ENCODE assay signal across 30 cellular contexts in genomic region chr1:65963161-65963888, GRCh38.
DNase-seq lines count a peak whose midpoint lies in the region; ATAC-seq, FAIRE-seq and TF ChIP-seq lines count a peak whose summit lies in the region.
"Had no signal": no experiment of that assay in that cellular context is flagged by ENCODE, and none has a peak within 500 bp of the region (broad histone marks: within the 10 kb centered on the region; RNA-seq: fewer than 3 reads in every experiment).

No MANE protein-coding gene starts in this region.

- H3K4me3 Mint-ChIP-seq in MCF 10A (ENCODE audit: unreplicated experiment), result no peak overlapping the region
- H3K4me3 Mint-ChIP-seq: activated CD4-positive, alpha-beta memory T cell treated with anti-CD3 and anti-CD28 coated beads for 36 hours; activated naive CD8-positive, alpha-beta T cell treated with anti-CD3 and anti-CD28 coated beads, Interleukin-2, amount 10 ng/mL, durations not matched to agents 7 days and 5 days had no signal

- no peaks in the 10 kb centered on the region for H3K9me3 ChIP-seq in breast epithelium
- H3K9me3 ChIP-seq: body of pancreas, Caco-2, HAP-1, thoracic aorta, vagina had no signal

- intact Hi-C loops in breast epithelium (cut with DNase I; ENCODE audit: low total_unique reads) (no loop called here), MCF 10A (cut with micrococcal nuclease) (no loop called here)

- no peaks in the 10 kb centered on the region for H3K4me1 Mint-ChIP-seq in MCF 10A (ENCODE audit: insufficient read depth, unreplicated experiment)

- TF ChIP-seq POLR2A in breast epithelium (IDR thresholded peaks at IDR 0.05), result no peak

- no peaks in the 10 kb centered on the region for H3K9me3 Mint-ChIP-seq in MCF 10A (ENCODE audit: unreplicated experiment)
- H3K9me3 Mint-ChIP-seq: activated T-helper 2 cell treated with anti-CD3 and anti-CD28 coated beads, Interferon-gamma antibody, Interleukin-2, Interleukin-4, amounts not matched to agents 10 μg/mL and 5 μg/mL and 100 μg/mL, durations not matched to agents 14 hours and 24 hours and 36 hours had no signal

- no peak for TF ChIP-seq CTCF in breast epithelium (IDR thresholded peaks at IDR 0.05)
- no peak for TF ChIP-seq CTCF in MCF 10A (IDR thresholded peaks at IDR 0.05; ENCODE audit: unreplicated experiment)
- no peak for TF ChIP-seq CTCF in bronchial epithelial cell (IDR thresholded peaks at IDR 0.05; ENCODE audit: insufficient read depth, low read length, severe bottlenecking)

- no peaks in the 10 kb centered on the region for H3K36me3 Mint-ChIP-seq in MCF 10A (ENCODE audit: insufficient read depth, unreplicated experiment)
- H3K36me3 Mint-ChIP-seq: activated CD4-positive, alpha-beta memory T cell treated with anti-CD3 and anti-CD28 coated beads for 36 hours; activated naive CD8-positive, alpha-beta T cell treated with anti-CD3 and anti-CD28 coated beads, Interleukin-2, amount 10 ng/mL, durations not matched to agents 7 days and 5 days had no signal

- H3K27ac Mint-ChIP-seq in MCF 10A (ENCODE audit: low read depth, unreplicated experiment), result no peak overlapping the region
- H3K27ac Mint-ChIP-seq: activated CD4-positive, alpha-beta memory T cell treated with anti-CD3 and anti-CD28 coated beads for 36 hours; activated naive CD8-positive, alpha-beta T cell treated with anti-CD3 and anti-CD28 coated beads, Interleukin-2, amount 10 ng/mL, durations not matched to agents 7 days and 5 days; activated T-helper 2 cell treated with anti-CD3 and anti-CD28 coated beads, Interferon-gamma antibody, Interleukin-2, Interleukin-4, amounts not matched to agents 10 μg/mL and 5 μg/mL and 100 μg/mL, durations not matched to agents 14 hours and 24 hours and 36 hours had no signal

- peaks cover 0 to 5% of the 10 kb centered on the region in 2 donors for H3K4me1 ChIP-seq in breast epithelium
- H3K4me1 ChIP-seq: body of pancreas, Caco-2, HAP-1, vagina had no signal

- CTCF ChIA-PET in MCF 10A (lab: Yijun Ruan, JAX), result interaction anchor here (0.6 to 9.7 kb wide), 6 partner anchors 23 to 486 kb away, joined by 3 to 280 read pairs (median 5); no protein-coding TSS in a partner anchor

- H3K27me3 Mint-ChIP-seq in MCF 10A (ENCODE audit: insufficient read depth, unreplicated experiment), result no peaks in the 10 kb centered on the region

- FAIRE-seq in bronchial epithelial cell (lab: Jason Lieb, UNC), result no peak
- FAIRE-seq: GM12878, small intestine had no signal

- DNase-seq in breast epithelium (ENCODE audit: low spot score in 2 of 2) (no peak), MCF 10A (ENCODE audit: unreplicated experiment) (no peak), bronchial epithelial cell (ENCODE audit: low read depth) (peak; percentile 25), medulla oblongata (ENCODE audit: extremely low spot score) (peak; percentile 55), superior temporal gyrus (ENCODE audit: extremely low spot score) (peak; percentile 70), mucosa of gallbladder (ENCODE audit: low spot score) (no peak), DMS79 treated with DMSO at 0.1 percent for 48 hours (lab: John Stamatoyannopoulos, UW) (no peak)
- DNase-seq: activated CD4-positive, alpha-beta memory T cell treated with anti-CD3 and anti-CD28 coated beads for 36 hours; activated CD8-positive, alpha-beta memory T cell treated with anti-CD3 and anti-CD28 coated beads, Interleukin-2, amount 50 U/mL, for 48 hours; activated naive CD8-positive, alpha-beta T cell treated with anti-CD3 and anti-CD28 coated beads, Interleukin-2, amount 10 ng/mL, durations not matched to agents 7 days and 5 days; body of pancreas; Caco-2; effector memory CD4-positive, alpha-beta T cell; foreskin melanocyte; NCI-H1105 treated with DMSO at 0.1 percent for 48 hours; NCI-H2029; NCI-H2227 treated with DMSO at 0.1 percent for 48 hours; NCI-H69; OCI-M1; Right ventricle myocardium superior; small intestine; T-helper 9 cell had no signal

- BruUV-seq in MCF 10A (replicated peaks; lab: Mats Ljungman, UMichigan), result no TSS peak

- POLR2A ChIA-PET in MCF 10A (lab: Yijun Ruan, JAX), result interaction anchor here (1.1 kb wide), 1 partner anchor 280 kb away, joined by 3 read pairs; no protein-coding TSS in a partner anchor

- H3K36me3 ChIP-seq in breast epithelium (no peaks in the 10 kb centered on the region), bronchial epithelial cell (ENCODE audit: control insufficient read depth, insufficient read depth, low read length) (no peaks in the 10 kb centered on the region)
- H3K36me3 ChIP-seq: HAP-1, thoracic aorta, vagina had no signal

- H3K4me3 ChIP-seq in breast epithelium, result peak overlapping the region in 2 of 3 donors; percentile 1 to 23
- H3K4me3 ChIP-seq in bronchial epithelial cell (ENCODE audit: low read depth, low read length), result no peak overlapping the region
- H3K4me3 ChIP-seq: body of pancreas, GM12878, HAP-1, hepatocyte, thoracic aorta, vagina had no signal

- H3K27me3 ChIP-seq in breast epithelium (no peaks in the 10 kb centered on the region), bronchial epithelial cell (ENCODE audit: control insufficient read depth, insufficient read depth, low read length) (no peaks in the 10 kb centered on the region)
- H3K27me3 ChIP-seq: body of pancreas, hepatocyte, vagina had no signal

- peak overlapping the region; percentile 65 to 71 for H3K27ac ChIP-seq in breast epithelium
- H3K27ac ChIP-seq: body of pancreas, hepatocyte, thoracic aorta, vagina had no signal

- no peak for ATAC-seq in GM21528 (IDR thresholded peaks at IDR 0.05; ENCODE audit: low FRiP score, unreplicated experiment)
- ATAC-seq: body of pancreas, esophagus mucosa, GM12878 had no signal

Comparison
In these comparisons a context has a peak if more than half of its experiments do, and no peak if none do; other contexts are left out.
1. DNase-seq: peak in bronchial epithelial cell (single experiment), medulla oblongata (single experiment) and superior temporal gyrus (single experiment); none in breast epithelium (0 of 2), MCF 10A (single experiment), mucosa of gallbladder (single experiment) and DMS79 treated with DMSO at 0.1 percent for 48 hours (single experiment).